In genomic region chr15:64574220-64574994, GRCh38 we compare ENCODE assay signal across 10 cellular contexts.
A peak's percentile ranks its signal among the peaks of the same experiment; 100 is the strongest.
DNase-seq lines count a peak whose midpoint lies in the region; ATAC-seq, FAIRE-seq and TF ChIP-seq lines count a peak whose summit lies in the region.
"Had no signal": no experiment of that assay in that cellular context is flagged by ENCODE, and none has a peak within 500 bp of the region (broad histone marks: within the 10 kb centered on the region; RNA-seq: fewer than 3 reads in every experiment).

No MANE protein-coding gene starts in this region.

- DNase-seq in cardiac muscle cell (ENCODE audit: low read depth in 1 of 2, low spot score in 1 of 2) (peak in 1 of 2 donors; percentile 34), Right ventricle myocardium superior (no peak), glutamatergic neuron (no peak), urothelium cell line (ENCODE audit: low spot score) (no peak), GDM1 (lab: John Stamatoyannopoulos, UW) (no peak), NCI-H1048 (lab: John Stamatoyannopoulos, UW) (no peak), DMS 273 treated with DMSO at 0.1 percent for 48 hours (lab: John Stamatoyannopoulos, UW) (no peak)
- no peak for DNase-seq in activated T-helper 2 cell treated with anti-CD3 and anti-CD28 coated beads, Interferon-gamma antibody, Interleukin-2, Interleukin-4, amounts not matched to agents 10 μg/mL and 5 μg/mL and 100 μg/mL, durations not matched to agents 14 hours and 24 hours and 36 hours (ENCODE audit: low spot score)
- DNase-seq: T-helper 9 cell, thyroid gland had no signal

- no peaks in the 10 kb centered on the region for H3K27me3 Mint-ChIP-seq in activated T-helper 2 cell treated with anti-CD3 and anti-CD28 coated beads, Interferon-gamma antibody, Interleukin-2, Interleukin-4, amounts not matched to agents 10 μg/mL and 5 μg/mL and 100 μg/mL, durations not matched to agents 14 hours and 24 hours and 36 hours (ENCODE audit: low read depth)
- H3K27me3 Mint-ChIP-seq in glutamatergic neuron (ENCODE audit: unreplicated experiment): peaks cover 3% of the 10 kb centered on the region

- TF ChIP-seq CTCF in cardiac muscle cell (IDR thresholded peaks at IDR 0.05; ENCODE audit: low read depth, low read length): no peak
- TF ChIP-seq CTCF in glutamatergic neuron (IDR thresholded peaks at IDR 0.05; ENCODE audit: partially characterized antibody, unreplicated experiment): no peak

- no peaks in the 10 kb centered on the region for H3K27me3 ChIP-seq in cardiac muscle cell
- H3K27me3 ChIP-seq: thyroid gland had no signal

- no peak overlapping the region for H3K4me3 Mint-ChIP-seq in activated T-helper 2 cell treated with anti-CD3 and anti-CD28 coated beads, Interferon-gamma antibody, Interleukin-2, Interleukin-4, amounts not matched to agents 10 μg/mL and 5 μg/mL and 100 μg/mL, durations not matched to agents 14 hours and 24 hours and 36 hours (ENCODE audit: low read depth)
- H3K4me3 Mint-ChIP-seq in glutamatergic neuron (ENCODE audit: unreplicated experiment): no peak overlapping the region

- ATAC-seq in Right ventricle myocardium superior (ENCODE audit: poor library complexity): no peak

- H3K36me3 ChIP-seq in cardiac muscle cell: no peaks in the 10 kb centered on the region
- H3K36me3 ChIP-seq: thyroid gland had no signal

- peak overlapping the region; percentile 76 for H3K27ac ChIP-seq in cardiac muscle cell
- H3K27ac ChIP-seq: thyroid gland had no signal

- no peaks in the 10 kb centered on the region for H3K9me3 ChIP-seq in cardiac muscle cell (ENCODE audit: low read depth)
- H3K9me3 ChIP-seq: thyroid gland had no signal

- no peak for FAIRE-seq in urothelium cell line (lab: Jason Lieb, UNC)

- intact Hi-C loops in Right ventricle myocardium superior (cut with DNase I): no loop called here
- intact Hi-C loops in activated T-helper 2 cell treated with anti-CD3 and anti-CD28 coated beads, Interferon-gamma antibody, Interleukin-2, Interleukin-4, amounts not matched to agents 10 μg/mL and 5 μg/mL and 100 μg/mL, durations not matched to agents 14 hours and 24 hours and 36 hours (cut with micrococcal nuclease): loop anchor here (5.0 kb wide), 1 partner anchor 42 kb away; no protein-coding TSS in a partner anchor

- no peak overlapping the region for H3K4me3 ChIP-seq in cardiac muscle cell
- H3K4me3 ChIP-seq: thyroid gland had no signal

- H3K36me3 Mint-ChIP-seq in activated T-helper 2 cell treated with anti-CD3 and anti-CD28 coated beads, Interferon-gamma antibody, Interleukin-2, Interleukin-4, amounts not matched to agents 10 μg/mL and 5 μg/mL and 100 μg/mL, durations not matched to agents 14 hours and 24 hours and 36 hours (ENCODE audit: low read depth): peaks cover 32% of the 10 kb centered on the region
- no peaks in the 10 kb centered on the region for H3K36me3 Mint-ChIP-seq in glutamatergic neuron (ENCODE audit: unreplicated experiment)

- peaks cover 12% of the 10 kb centered on the region for H3K4me1 ChIP-seq in cardiac muscle cell (ENCODE audit: low read depth)

- peaks cover 38% of the 10 kb centered on the region for H3K4me1 Mint-ChIP-seq in activated T-helper 2 cell treated with anti-CD3 and anti-CD28 coated beads, Interferon-gamma antibody, Interleukin-2, Interleukin-4, amounts not matched to agents 10 μg/mL and 5 μg/mL and 100 μg/mL, durations not matched to agents 14 hours and 24 hours and 36 hours (ENCODE audit: low read depth)
- H3K4me1 Mint-ChIP-seq in glutamatergic neuron (ENCODE audit: low read depth, unreplicated experiment): peaks cover 14% of the 10 kb centered on the region

- no peaks in the 10 kb centered on the region for H3K9me3 Mint-ChIP-seq in activated T-helper 2 cell treated with anti-CD3 and anti-CD28 coated beads, Interferon-gamma antibody, Interleukin-2, Interleukin-4, amounts not matched to agents 10 μg/mL and 5 μg/mL and 100 μg/mL, durations not matched to agents 14 hours and 24 hours and 36 hours
- H3K9me3 Mint-ChIP-seq in glutamatergic neuron (ENCODE audit: unreplicated experiment): peaks cover 5% of the 10 kb centered on the region

- H3K27ac Mint-ChIP-seq in activated T-helper 2 cell treated with anti-CD3 and anti-CD28 coated beads, Interferon-gamma antibody, Interleukin-2, Interleukin-4, amounts not matched to agents 10 μg/mL and 5 μg/mL and 100 μg/mL, durations not matched to agents 14 hours and 24 hours and 36 hours: peak overlapping the region; percentile 36
- H3K27ac Mint-ChIP-seq in glutamatergic neuron (ENCODE audit: unreplicated experiment): peak overlapping the region; percentile 75
